Comparison of ENCODE assay signal across 14 cellular contexts in the genomic region with DNA sequence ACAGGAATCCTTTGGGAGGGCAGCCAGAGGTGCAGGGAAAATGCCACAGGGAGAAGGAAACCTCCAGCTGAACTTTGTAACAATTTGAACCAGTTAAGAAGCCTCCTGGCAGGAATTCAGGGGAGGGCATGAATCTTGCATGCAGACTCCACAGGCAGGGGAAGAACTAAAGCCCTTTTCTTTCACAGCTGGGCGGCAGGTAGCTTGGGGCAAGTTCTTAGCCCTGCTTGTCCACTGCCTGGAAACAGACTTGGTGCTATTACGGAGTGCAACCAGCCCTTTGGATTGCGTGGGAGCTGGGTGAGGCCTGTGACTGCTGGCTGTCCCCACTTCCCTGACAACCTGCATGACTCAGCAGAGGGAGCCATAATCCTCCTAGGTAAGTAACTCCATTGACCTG. TPM values are rescaled to one million over a fixed set of nuclear protein-coding genes. Genes with fewer than 3 reads are reported as not detected.
"Had no signal": no experiment of that assay in that cellular context is flagged by ENCODE, and none has a peak within 500 bp of the region (broad histone marks: within the 10 kb centered on the region; RNA-seq: fewer than 3 reads in every experiment).

No MANE protein-coding gene starts in this region.

- H3K36me3 Mint-ChIP-seq: memory B cell had no signal

- H3K4me3 Mint-ChIP-seq: activated CD8-positive, alpha-beta T cell treated with anti-CD3 and anti-CD28 coated beads for 36 hours; memory B cell; nephron progenitor cell had no signal

- H3K36me3 ChIP-seq: colonic mucosa, upper lobe of right lung, WERI-Rb-1 had no signal

- ATAC-seq: activated CD8-positive, alpha-beta T cell treated with anti-CD3 and anti-CD28 coated beads for 36 hours; left lobe of liver; upper lobe of right lung had no signal

- H3K4me3 ChIP-seq: colonic mucosa, upper lobe of right lung had no signal

- H3K9me3 ChIP-seq: colonic mucosa, upper lobe of right lung had no signal

- H3K9me3 Mint-ChIP-seq: activated CD8-positive, alpha-beta T cell treated with anti-CD3 and anti-CD28 coated beads for 36 hours had no signal

- H3K27me3 ChIP-seq: colonic mucosa had no signal

- H3K27me3 Mint-ChIP-seq: memory B cell had no signal

- H3K27ac ChIP-seq: colonic mucosa, upper lobe of right lung, WERI-Rb-1 had no signal

- H3K27ac Mint-ChIP-seq: activated CD8-positive, alpha-beta T cell treated with anti-CD3 and anti-CD28 coated beads for 36 hours; memory B cell; nephron progenitor cell had no signal

- H3K4me1 ChIP-seq: colonic mucosa, upper lobe of right lung had no signal

- DNase-seq: activated CD4-positive, alpha-beta T cell treated with anti-CD3 and anti-CD28 coated beads for 4 hours; activated CD8-positive, alpha-beta memory T cell treated with anti-CD3 and anti-CD28 coated beads, Interleukin-2, amount 50 U/mL, for 4 hours; activated CD8-positive, alpha-beta T cell treated with anti-CD3 and anti-CD28 coated beads for 36 hours; colonic mucosa; effector CD4-positive, alpha-beta T cell; islet precursor cell; nephron progenitor cell; stimulated activated CD4-positive, alpha-beta T cell treated with anti-CD3 and anti-CD28 coated beads, Interleukin-2, amount 100 ng/mL, for 48 hours; stimulated activated naive CD4-positive, alpha-beta T cell treated with Interleukin-2 at 50 U/mL for 16 hours; T-helper 1 cell; upper lobe of right lung; WERI-Rb-1 had no signal

- H3K4me1 Mint-ChIP-seq: memory B cell, nephron progenitor cell had no signal

RNA-seq across cellular contexts. Expression of a gene that starts 51.7 kb away (rescaled TPM):
- total RNA-seq: left lobe of liver had no signal
